8 cellular contexts compared by ENCODE assay signal in the genomic region with DNA sequence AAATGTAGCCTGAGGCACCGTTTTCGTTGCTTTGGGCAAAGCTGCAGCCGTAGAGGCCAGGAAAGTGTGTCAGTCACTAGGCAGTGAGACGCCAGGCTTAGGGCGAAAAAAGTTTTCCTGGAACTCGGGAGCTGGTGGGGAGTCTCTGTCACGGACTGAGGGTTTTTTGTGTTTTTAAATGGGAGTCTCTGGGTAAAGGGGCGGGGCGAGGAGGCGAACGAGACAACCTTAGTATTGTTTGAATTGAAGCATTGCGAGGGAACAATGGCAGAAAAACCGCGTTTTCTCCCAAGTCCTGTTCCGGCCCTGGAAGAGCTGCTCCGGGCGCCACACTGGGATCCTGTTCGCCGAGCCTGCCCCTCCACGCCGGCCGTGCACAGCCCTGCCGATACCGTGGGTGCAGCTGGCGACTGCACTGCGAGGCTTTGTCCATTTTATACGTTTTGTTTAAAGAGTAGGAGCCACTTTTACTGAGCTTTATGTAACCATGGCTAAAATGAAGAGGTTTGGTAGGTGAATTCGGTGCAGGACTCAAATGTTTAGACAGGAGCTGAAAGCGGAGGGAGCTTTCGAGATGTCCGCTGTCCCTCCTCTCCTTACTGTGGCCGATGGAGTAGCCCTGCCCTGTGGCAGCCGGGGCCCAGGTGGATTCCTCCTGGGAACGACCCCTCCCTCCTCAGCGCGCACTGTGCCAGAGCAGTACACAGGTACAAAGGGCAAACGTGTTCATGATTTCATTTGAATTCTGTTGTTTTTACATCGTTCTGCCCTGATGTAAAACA. TPM values are rescaled to one million over a fixed set of nuclear protein-coding genes. Genes with fewer than 3 reads are reported as not detected.
DNase-seq lines count a peak whose midpoint lies in the region; ATAC-seq and TF ChIP-seq lines count a peak whose summit lies in the region.
"Had no signal": no experiment of that assay in that cellular context is flagged by ENCODE, and none has a peak within 500 bp of the region (broad histone marks: within the 10 kb centered on the region; RNA-seq: fewer than 3 reads in every experiment).

No MANE protein-coding gene starts in this region.

- peak overlapping the region; percentile 67 for H3K4me3 ChIP-seq in kidney epithelial cell (ENCODE audit: low read depth, low read length)
- peak overlapping the region; percentile 72 for H3K4me3 ChIP-seq in suprapubic skin

- no peak for TF ChIP-seq CTCF in kidney epithelial cell (IDR thresholded peaks at IDR 0.05; ENCODE audit: insufficient read depth, low read length, poor library complexity, severe bottlenecking)
- TF ChIP-seq CTCF in suprapubic skin (IDR thresholded peaks at IDR 0.05), result no peak
- TF ChIP-seq CTCF in natural killer cell (IDR thresholded peaks at IDR 0.05), result no peak

- H3K4me1 Mint-ChIP-seq in natural killer cell, result no peaks in the 10 kb centered on the region

- no peak for TF ChIP-seq POLR2A in suprapubic skin (IDR thresholded peaks at IDR 0.05)

- H3K4me3 Mint-ChIP-seq in natural killer cell, result no peak overlapping the region
- H3K4me3 Mint-ChIP-seq: activated CD4-positive, alpha-beta memory T cell treated with anti-CD3 and anti-CD28 coated beads, Interleukin-2, amount 10 ng/mL, durations not matched to agents 7 days and 5 days had no signal

- H3K36me3 ChIP-seq in kidney epithelial cell (ENCODE audit: control insufficient read depth, insufficient read depth, low read length), result peaks cover 3% of the 10 kb centered on the region
- no peaks in the 10 kb centered on the region for H3K36me3 ChIP-seq in suprapubic skin

- H3K4me1 ChIP-seq in suprapubic skin, result peaks cover 40% of the 10 kb centered on the region

- H3K27ac ChIP-seq in suprapubic skin, result peak overlapping the region; percentile 88

- intact Hi-C loops in natural killer cell (cut with micrococcal nuclease), result no loop called here

- no peaks in the 10 kb centered on the region for H3K9me3 ChIP-seq in suprapubic skin

- H3K27ac Mint-ChIP-seq in natural killer cell, result no peak overlapping the region
- H3K27ac Mint-ChIP-seq: activated CD4-positive, alpha-beta memory T cell treated with anti-CD3 and anti-CD28 coated beads, Interleukin-2, amount 10 ng/mL, durations not matched to agents 7 days and 5 days had no signal

- no peak for ATAC-seq in natural killer cell
- no peak for ATAC-seq in HG02623 (IDR thresholded peaks at IDR 0.05; ENCODE audit: unreplicated experiment)

- H3K36me3 Mint-ChIP-seq in natural killer cell, result peaks cover 7% of the 10 kb centered on the region

- in situ Hi-C loops in T47D (cut with HindIII; ENCODE audit: low pct_unique_long_range_greater_than_20kb, low sequenced_read_pairs), result no loop called here

- WGBS in suprapubic skin, result 8% methylated on average over 37 of the region's 38 CpGs

- no peaks in the 10 kb centered on the region for H3K9me3 Mint-ChIP-seq in natural killer cell
- H3K9me3 Mint-ChIP-seq: activated CD4-positive, alpha-beta memory T cell treated with anti-CD3 and anti-CD28 coated beads, Interleukin-2, amount 10 ng/mL, durations not matched to agents 7 days and 5 days had no signal

- DNase-seq in LHCN-M2 (ENCODE audit: low read depth) (peak; percentile 65), T47D (ENCODE audit: low read depth in 1 of 2, low spot score in 1 of 2) (peak; percentile 18 to 27), kidney epithelial cell (ENCODE audit: low read depth) (no peak), suprapubic skin (ENCODE audit: low spot score in 2 of 2) (peak in 1 of 2 donors; percentile 72), natural killer cell (no peak)
- no peak for DNase-seq in stimulated activated CD4-positive, alpha-beta T cell treated with anti-CD3 and anti-CD28 coated beads, Interleukin-2, amount 100 ng/mL, for 48 hours
- DNase-seq: activated CD4-positive, alpha-beta memory T cell treated with anti-CD3 and anti-CD28 coated beads, Interleukin-2, amount 10 ng/mL, durations not matched to agents 7 days and 5 days had no signal

- H3K27me3 Mint-ChIP-seq in natural killer cell (ENCODE audit: low read depth in 2 of 2), result peaks cover 39 to 69% of the 10 kb centered on the region in 2 donors

- H3K27me3 ChIP-seq in kidney epithelial cell (ENCODE audit: control insufficient read depth, insufficient read depth, low read length) (no peaks in the 10 kb centered on the region), suprapubic skin (peaks cover 74% of the 10 kb centered on the region)

- no peak for TF ChIP-seq EP300 in suprapubic skin (IDR thresholded peaks at IDR 0.05)

RNA-seq across cellular contexts. Expression of a gene that starts 1.5 kb away (rescaled TPM):
- total RNA-seq in LHCN-M2 (2014; rRNA removed), result 67.4 and 77.5 TPM in 2 replicates
- polyA plus RNA-seq in LHCN-M2 (2012), result 63.5 TPM
- 1,736 and 1,860 TPM in 2 replicates for total RNA-seq in kidney epithelial cell
- total RNA-seq in suprapubic skin, result 10 to 100 TPM; 43.0 to 72.7 (median 53.5) TPM
- not detected for total RNA-seq in natural killer cell
- total RNA-seq: activated CD4-positive, alpha-beta memory T cell treated with anti-CD3 and anti-CD28 coated beads, Interleukin-2, amount 10 ng/mL, durations not matched to agents 7 days and 5 days had no signal

RNA-seq across cellular contexts. Expression of a gene that starts 1.6 kb away (rescaled TPM):
- total RNA-seq in LHCN-M2 (2014; rRNA removed) (63.0 and 68.5 TPM in 2 replicates), kidney epithelial cell (1,018 and 1,045 TPM in 2 replicates), suprapubic skin (10 to 100 TPM; 36.7 to 60.8 (median 43.6) TPM), natural killer cell (not detected)
- 39.7 TPM for polyA plus RNA-seq in LHCN-M2 (2012)
- total RNA-seq: activated CD4-positive, alpha-beta memory T cell treated with anti-CD3 and anti-CD28 coated beads, Interleukin-2, amount 10 ng/mL, durations not matched to agents 7 days and 5 days had no signal

Comparison
In these comparisons a context has a peak if more than half of its experiments do, and no peak if none do; other contexts are left out.
1. DNase-seq: peak in LHCN-M2 (single experiment) and T47D (2 of 2); none in kidney epithelial cell (single experiment), natural killer cell (single experiment) and stimulated activated CD4-positive, alpha-beta T cell treated with anti-CD3 and anti-CD28 coated beads, Interleukin-2, amount 100 ng/mL, for 48 hours (0 of 2).
2. RNA of a gene that starts 1.5 kb away (total RNA-seq): 1,736 to 1,860 TPM in kidney epithelial cell, 67.4 to 77.5 TPM in LHCN-M2 and 43.0 to 72.7 TPM in suprapubic skin; not detected in natural killer cell; every median in the first group is over 10 times any median in the second.
3. RNA of a gene that starts 1.6 kb away (total RNA-seq): 1,018 to 1,045 TPM in kidney epithelial cell, 63.0 to 68.5 TPM in LHCN-M2 and 36.7 to 60.8 TPM in suprapubic skin; not detected in natural killer cell; every median in the first group is over 10 times any median in the second.